2 cellular contexts compared by ENCODE assay signal in the genomic region with DNA sequence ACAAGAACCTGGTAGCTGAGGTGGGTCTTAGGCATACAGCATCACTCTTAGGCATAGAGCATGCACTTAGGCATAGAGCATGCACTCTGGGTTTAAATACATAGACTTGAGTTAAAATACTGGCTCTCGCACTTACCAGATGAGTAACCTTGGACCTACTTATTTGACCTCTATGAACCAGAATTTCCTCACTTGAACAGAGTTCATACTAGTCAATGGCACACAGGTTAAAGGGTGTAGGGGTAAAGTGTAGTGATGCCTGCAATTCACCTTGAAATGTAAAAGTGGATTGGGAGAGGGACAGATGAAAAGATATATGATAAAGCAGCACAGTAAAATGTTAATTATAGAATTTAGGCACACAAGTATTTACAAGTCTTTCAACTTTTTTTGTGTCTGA.
TF ChIP-seq lines count a peak whose summit lies in the region.

No MANE protein-coding gene starts in this region.

TF ChIP-seq in WTC11, 78 proteins besides CTCF, POLR2A, EP300 and RAD21 (continues in another document):
- no peak for TF ChIP-seq ZNF263 (CRISPR knock-in tag; IDR thresholded peaks at IDR 0.05; ENCODE audit: low read depth)
- TF ChIP-seq GRHL2 (CRISPR knock-in tag; IDR thresholded peaks at IDR 0.05; ENCODE audit: insufficient replicate concordance, severe bottlenecking): no peak
- TF ChIP-seq, protein P1, sequence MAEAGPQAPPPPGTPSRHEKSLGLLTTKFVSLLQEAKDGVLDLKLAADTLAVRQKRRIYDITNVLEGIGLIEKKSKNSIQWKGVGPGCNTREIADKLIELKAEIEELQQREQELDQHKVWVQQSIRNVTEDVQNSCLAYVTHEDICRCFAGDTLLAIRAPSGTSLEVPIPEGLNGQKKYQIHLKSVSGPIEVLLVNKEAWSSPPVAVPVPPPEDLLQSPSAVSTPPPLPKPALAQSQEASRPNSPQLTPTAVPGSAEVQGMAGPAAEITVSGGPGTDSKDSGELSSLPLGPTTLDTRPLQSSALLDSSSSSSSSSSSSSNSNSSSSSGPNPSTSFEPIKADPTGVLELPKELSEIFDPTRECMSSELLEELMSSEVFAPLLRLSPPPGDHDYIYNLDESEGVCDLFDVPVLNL (CRISPR knock-in tag; IDR thresholded peaks at IDR 0.05; ENCODE audit: borderline replicate concordance, low read depth): no peak
- no peak for TF ChIP-seq JUN (CRISPR knock-in tag; IDR thresholded peaks at IDR 0.05)
- TF ChIP-seq, protein P2, sequence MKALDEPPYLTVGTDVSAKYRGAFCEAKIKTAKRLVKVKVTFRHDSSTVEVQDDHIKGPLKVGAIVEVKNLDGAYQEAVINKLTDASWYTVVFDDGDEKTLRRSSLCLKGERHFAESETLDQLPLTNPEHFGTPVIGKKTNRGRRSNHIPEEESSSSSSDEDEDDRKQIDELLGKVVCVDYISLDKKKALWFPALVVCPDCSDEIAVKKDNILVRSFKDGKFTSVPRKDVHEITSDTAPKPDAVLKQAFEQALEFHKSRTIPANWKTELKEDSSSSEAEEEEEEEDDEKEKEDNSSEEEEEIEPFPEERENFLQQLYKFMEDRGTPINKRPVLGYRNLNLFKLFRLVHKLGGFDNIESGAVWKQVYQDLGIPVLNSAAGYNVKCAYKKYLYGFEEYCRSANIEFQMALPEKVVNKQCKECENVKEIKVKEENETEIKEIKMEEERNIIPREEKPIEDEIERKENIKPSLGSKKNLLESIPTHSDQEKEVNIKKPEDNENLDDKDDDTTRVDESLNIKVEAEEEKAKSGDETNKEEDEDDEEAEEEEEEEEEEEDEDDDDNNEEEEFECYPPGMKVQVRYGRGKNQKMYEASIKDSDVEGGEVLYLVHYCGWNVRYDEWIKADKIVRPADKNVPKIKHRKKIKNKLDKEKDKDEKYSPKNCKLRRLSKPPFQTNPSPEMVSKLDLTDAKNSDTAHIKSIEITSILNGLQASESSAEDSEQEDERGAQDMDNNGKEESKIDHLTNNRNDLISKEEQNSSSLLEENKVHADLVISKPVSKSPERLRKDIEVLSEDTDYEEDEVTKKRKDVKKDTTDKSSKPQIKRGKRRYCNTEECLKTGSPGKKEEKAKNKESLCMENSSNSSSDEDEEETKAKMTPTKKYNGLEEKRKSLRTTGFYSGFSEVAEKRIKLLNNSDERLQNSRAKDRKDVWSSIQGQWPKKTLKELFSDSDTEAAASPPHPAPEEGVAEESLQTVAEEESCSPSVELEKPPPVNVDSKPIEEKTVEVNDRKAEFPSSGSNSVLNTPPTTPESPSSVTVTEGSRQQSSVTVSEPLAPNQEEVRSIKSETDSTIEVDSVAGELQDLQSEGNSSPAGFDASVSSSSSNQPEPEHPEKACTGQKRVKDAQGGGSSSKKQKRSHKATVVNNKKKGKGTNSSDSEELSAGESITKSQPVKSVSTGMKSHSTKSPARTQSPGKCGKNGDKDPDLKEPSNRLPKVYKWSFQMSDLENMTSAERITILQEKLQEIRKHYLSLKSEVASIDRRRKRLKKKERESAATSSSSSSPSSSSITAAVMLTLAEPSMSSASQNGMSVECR (CRISPR knock-in tag; IDR thresholded peaks at IDR 0.05; ENCODE audit: borderline replicate concordance): no peak
- TF ChIP-seq, protein P3, sequence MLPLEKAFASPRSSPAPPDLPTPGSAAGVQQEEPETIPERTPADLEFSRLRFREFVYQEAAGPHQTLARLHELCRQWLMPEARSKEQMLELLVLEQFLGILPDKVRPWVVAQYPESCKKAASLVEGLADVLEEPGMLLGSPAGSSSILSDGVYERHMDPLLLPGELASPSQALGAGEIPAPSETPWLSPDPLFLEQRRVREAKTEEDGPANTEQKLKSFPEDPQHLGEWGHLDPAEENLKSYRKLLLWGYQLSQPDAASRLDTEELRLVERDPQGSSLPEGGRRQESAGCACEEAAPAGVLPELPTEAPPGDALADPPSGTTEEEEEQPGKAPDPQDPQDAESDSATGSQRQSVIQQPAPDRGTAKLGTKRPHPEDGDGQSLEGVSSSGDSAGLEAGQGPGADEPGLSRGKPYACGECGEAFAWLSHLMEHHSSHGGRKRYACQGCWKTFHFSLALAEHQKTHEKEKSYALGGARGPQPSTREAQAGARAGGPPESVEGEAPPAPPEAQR (CRISPR knock-in tag; IDR thresholded peaks at IDR 0.05): no peak
- TF ChIP-seq SP1 (CRISPR knock-in tag; conservative IDR thresholded peaks at IDR 0.05): no peak
- no peak for TF ChIP-seq NFATC4 (CRISPR knock-in tag; IDR thresholded peaks at IDR 0.05)
- no peak for TF ChIP-seq RELA (CRISPR knock-in tag; IDR thresholded peaks at IDR 0.05; ENCODE audit: borderline replicate concordance)
- no peak for TF ChIP-seq CREB1 (CRISPR knock-in tag; IDR thresholded peaks at IDR 0.05)
- no peak for TF ChIP-seq ZNF219 (CRISPR knock-in tag; IDR thresholded peaks at IDR 0.05; ENCODE audit: borderline replicate concordance)
- TF ChIP-seq, protein P4, sequence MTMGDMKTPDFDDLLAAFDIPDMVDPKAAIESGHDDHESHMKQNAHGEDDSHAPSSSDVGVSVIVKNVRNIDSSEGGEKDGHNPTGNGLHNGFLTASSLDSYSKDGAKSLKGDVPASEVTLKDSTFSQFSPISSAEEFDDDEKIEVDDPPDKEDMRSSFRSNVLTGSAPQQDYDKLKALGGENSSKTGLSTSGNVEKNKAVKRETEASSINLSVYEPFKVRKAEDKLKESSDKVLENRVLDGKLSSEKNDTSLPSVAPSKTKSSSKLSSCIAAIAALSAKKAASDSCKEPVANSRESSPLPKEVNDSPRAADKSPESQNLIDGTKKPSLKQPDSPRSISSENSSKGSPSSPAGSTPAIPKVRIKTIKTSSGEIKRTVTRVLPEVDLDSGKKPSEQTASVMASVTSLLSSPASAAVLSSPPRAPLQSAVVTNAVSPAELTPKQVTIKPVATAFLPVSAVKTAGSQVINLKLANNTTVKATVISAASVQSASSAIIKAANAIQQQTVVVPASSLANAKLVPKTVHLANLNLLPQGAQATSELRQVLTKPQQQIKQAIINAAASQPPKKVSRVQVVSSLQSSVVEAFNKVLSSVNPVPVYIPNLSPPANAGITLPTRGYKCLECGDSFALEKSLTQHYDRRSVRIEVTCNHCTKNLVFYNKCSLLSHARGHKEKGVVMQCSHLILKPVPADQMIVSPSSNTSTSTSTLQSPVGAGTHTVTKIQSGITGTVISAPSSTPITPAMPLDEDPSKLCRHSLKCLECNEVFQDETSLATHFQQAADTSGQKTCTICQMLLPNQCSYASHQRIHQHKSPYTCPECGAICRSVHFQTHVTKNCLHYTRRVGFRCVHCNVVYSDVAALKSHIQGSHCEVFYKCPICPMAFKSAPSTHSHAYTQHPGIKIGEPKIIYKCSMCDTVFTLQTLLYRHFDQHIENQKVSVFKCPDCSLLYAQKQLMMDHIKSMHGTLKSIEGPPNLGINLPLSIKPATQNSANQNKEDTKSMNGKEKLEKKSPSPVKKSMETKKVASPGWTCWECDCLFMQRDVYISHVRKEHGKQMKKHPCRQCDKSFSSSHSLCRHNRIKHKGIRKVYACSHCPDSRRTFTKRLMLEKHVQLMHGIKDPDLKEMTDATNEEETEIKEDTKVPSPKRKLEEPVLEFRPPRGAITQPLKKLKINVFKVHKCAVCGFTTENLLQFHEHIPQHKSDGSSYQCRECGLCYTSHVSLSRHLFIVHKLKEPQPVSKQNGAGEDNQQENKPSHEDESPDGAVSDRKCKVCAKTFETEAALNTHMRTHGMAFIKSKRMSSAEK (CRISPR knock-in tag; IDR thresholded peaks at IDR 0.05; ENCODE audit: borderline replicate concordance): no peak

TF ChIP-seq in HepG2, 621 proteins besides CTCF, POLR2A, EP300 and RAD21:
- TF ChIP-seq TRIM24 (CRISPR knock-in tag; IDR thresholded peaks at IDR 0.05): no peak
- no peak for TF ChIP-seq ZNF296 (CRISPR knock-in tag; conservative IDR thresholded peaks at IDR 0.05)
- TF ChIP-seq MAFF (IDR thresholded peaks at IDR 0.05; ENCODE audit: low read depth, low read length): no peak
- TF ChIP-seq, protein P5, sequence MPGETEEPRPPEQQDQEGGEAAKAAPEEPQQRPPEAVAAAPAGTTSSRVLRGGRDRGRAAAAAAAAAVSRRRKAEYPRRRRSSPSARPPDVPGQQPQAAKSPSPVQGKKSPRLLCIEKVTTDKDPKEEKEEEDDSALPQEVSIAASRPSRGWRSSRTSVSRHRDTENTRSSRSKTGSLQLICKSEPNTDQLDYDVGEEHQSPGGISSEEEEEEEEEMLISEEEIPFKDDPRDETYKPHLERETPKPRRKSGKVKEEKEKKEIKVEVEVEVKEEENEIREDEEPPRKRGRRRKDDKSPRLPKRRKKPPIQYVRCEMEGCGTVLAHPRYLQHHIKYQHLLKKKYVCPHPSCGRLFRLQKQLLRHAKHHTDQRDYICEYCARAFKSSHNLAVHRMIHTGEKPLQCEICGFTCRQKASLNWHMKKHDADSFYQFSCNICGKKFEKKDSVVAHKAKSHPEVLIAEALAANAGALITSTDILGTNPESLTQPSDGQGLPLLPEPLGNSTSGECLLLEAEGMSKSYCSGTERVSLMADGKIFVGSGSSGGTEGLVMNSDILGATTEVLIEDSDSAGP (CRISPR knock-in tag; IDR thresholded peaks at IDR 0.05; ENCODE audit: borderline replicate concordance): no peak
- no peak for TF ChIP-seq KMT2A (CRISPR knock-in tag; IDR thresholded peaks at IDR 0.05)
- no peak for TF ChIP-seq FOSL2 (CRISPR knock-in tag; IDR thresholded peaks at IDR 0.05)
- TF ChIP-seq SMAD3 (CRISPR knock-in tag; IDR thresholded peaks at IDR 0.05): no peak
- no peak for TF ChIP-seq HOXA9 (CRISPR knock-in tag; IDR thresholded peaks at IDR 0.05; ENCODE audit: borderline replicate concordance)
- no peak for TF ChIP-seq ZNF781 (CRISPR knock-in tag; IDR thresholded peaks at IDR 0.05; ENCODE audit: borderline replicate concordance, not compliant biosample characterization)
- TF ChIP-seq ZNF660 (CRISPR knock-in tag; IDR thresholded peaks at IDR 0.05; ENCODE audit: borderline replicate concordance, low read depth): no peak
- TF ChIP-seq, protein P6, sequence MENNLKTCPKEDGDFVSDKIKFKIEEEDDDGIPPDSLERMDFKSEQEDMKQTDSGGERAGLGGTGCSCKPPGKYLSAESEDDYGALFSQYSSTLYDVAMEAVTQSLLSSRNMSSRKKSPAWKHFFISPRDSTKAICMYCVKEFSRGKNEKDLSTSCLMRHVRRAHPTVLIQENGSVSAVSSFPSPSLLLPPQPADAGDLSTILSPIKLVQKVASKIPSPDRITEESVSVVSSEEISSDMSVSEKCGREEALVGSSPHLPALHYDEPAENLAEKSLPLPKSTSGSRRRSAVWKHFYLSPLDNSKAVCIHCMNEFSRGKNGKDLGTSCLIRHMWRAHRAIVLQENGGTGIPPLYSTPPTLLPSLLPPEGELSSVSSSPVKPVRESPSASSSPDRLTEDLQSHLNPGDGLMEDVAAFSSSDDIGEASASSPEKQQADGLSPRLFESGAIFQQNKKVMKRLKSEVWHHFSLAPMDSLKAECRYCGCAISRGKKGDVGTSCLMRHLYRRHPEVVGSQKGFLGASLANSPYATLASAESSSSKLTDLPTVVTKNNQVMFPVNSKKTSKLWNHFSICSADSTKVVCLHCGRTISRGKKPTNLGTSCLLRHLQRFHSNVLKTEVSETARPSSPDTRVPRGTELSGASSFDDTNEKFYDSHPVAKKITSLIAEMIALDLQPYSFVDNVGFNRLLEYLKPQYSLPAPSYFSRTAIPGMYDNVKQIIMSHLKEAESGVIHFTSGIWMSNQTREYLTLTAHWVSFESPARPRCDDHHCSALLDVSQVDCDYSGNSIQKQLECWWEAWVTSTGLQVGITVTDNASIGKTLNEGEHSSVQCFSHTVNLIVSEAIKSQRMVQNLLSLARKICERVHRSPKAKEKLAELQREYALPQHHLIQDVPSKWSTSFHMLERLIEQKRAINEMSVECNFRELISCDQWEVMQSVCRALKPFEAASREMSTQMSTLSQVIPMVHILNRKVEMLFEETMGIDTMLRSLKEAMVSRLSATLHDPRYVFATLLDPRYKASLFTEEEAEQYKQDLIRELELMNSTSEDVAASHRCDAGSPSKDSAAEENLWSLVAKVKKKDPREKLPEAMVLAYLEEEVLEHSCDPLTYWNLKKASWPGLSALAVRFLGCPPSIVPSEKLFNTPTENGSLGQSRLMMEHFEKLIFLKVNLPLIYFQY (CRISPR knock-in tag; IDR thresholded peaks at IDR 0.05; ENCODE audit: borderline replicate concordance): no peak
